In genomic region chr16:9139965-9140364, GRCh38 we compare ENCODE assay signal across 1 cellular context.
TF ChIP-seq lines count a peak whose summit lies in the region.

No MANE protein-coding gene starts in this region.

TF ChIP-seq in WTC11, 78 proteins besides CTCF, POLR2A, EP300 and RAD21 (continued from another document):
- TF ChIP-seq ZNF512 (CRISPR knock-in tag; IDR thresholded peaks at IDR 0.05; ENCODE audit: borderline replicate concordance): no peak
- no peak for TF ChIP-seq EMX1 (CRISPR knock-in tag; IDR thresholded peaks at IDR 0.05)
- TF ChIP-seq FOXJ3 (CRISPR knock-in tag; IDR thresholded peaks at IDR 0.05; ENCODE audit: borderline replicate concordance): no peak
- peak; percentile 96 for TF ChIP-seq USF1 (CRISPR knock-in tag; IDR thresholded peaks at IDR 0.05)
- no peak for TF ChIP-seq ZBTB21 (CRISPR knock-in tag; IDR thresholded peaks at IDR 0.05; ENCODE audit: borderline replicate concordance)
- TF ChIP-seq ZNF396 (CRISPR knock-in tag; IDR thresholded peaks at IDR 0.05; ENCODE audit: borderline replicate concordance): no peak
- TF ChIP-seq FOXP4 (CRISPR knock-in tag; IDR thresholded peaks at IDR 0.05): no peak
- TF ChIP-seq ERG (CRISPR knock-in tag; IDR thresholded peaks at IDR 0.05): no peak
- no peak for TF ChIP-seq ZNF138 (CRISPR knock-in tag; conservative IDR thresholded peaks at IDR 0.05)
- no peak for TF ChIP-seq ATF6 (CRISPR knock-in tag; IDR thresholded peaks at IDR 0.05)
- TF ChIP-seq E2F5 (CRISPR knock-in tag; IDR thresholded peaks at IDR 0.05): no peak
- no peak for TF ChIP-seq MYBL2 (CRISPR knock-in tag; IDR thresholded peaks at IDR 0.05)
- TF ChIP-seq ARID4B (CRISPR knock-in tag; IDR thresholded peaks at IDR 0.05; ENCODE audit: borderline replicate concordance): no peak
- TF ChIP-seq SOX15 (CRISPR knock-in tag; IDR thresholded peaks at IDR 0.05): no peak
